ENCODE assay signal across 17 cellular contexts in genomic region chr11:58770627-58771457, GRCh38. TPM values are rescaled to one million over a fixed set of nuclear protein-coding genes. Genes with fewer than 3 reads are reported as not detected.
A peak's percentile ranks its signal among the peaks of the same experiment; 100 is the strongest.
DNase-seq lines count a peak whose midpoint lies in the region; ATAC-seq and TF ChIP-seq lines count a peak whose summit lies in the region.
"Had no signal": no experiment of that assay in that cellular context is flagged by ENCODE, and none has a peak within 500 bp of the region (broad histone marks: within the 10 kb centered on the region; RNA-seq: fewer than 3 reads in every experiment).

No MANE protein-coding gene starts in this region.

- no peaks in the 10 kb centered on the region for H3K27me3 Mint-ChIP-seq in MCF 10A (ENCODE audit: insufficient read depth, unreplicated experiment)

- TF ChIP-seq POLR2A in breast epithelium (IDR thresholded peaks at IDR 0.05) (no peak), stomach (IDR thresholded peaks at IDR 0.05) (no peak)

- H3K4me1 Mint-ChIP-seq in MCF 10A (ENCODE audit: insufficient read depth, unreplicated experiment): peaks cover 23% of the 10 kb centered on the region
- peaks cover 5% of the 10 kb centered on the region for H3K4me1 Mint-ChIP-seq in stimulated activated effector memory CD8-positive, alpha-beta T cell treated with anti-CD3 and anti-CD28 coated beads, Interleukin-12 subunit alpha, Interleukin-12 subunit beta, amount 100 ng/mL, for 72 hours

- no peak overlapping the region for H3K27ac ChIP-seq in breast epithelium
- H3K27ac ChIP-seq in mammary epithelial cell (ENCODE audit: insufficient read depth, low read depth, low read length): peak overlapping the region; percentile 48
- no peak overlapping the region for H3K27ac ChIP-seq in stomach

- CTCF ChIA-PET in MCF 10A (lab: Yijun Ruan, JAX): interaction anchor here (0.6 to 3.2 kb wide), 2 partner anchors 18 to 1015 kb away, joined by 3 to 20 read pairs; no protein-coding TSS in a partner anchor
- CTCF ChIA-PET in mammary epithelial cell (lab: Charles Lee; ENCODE audit: low non-redundant PET): no interaction called here

- H3K36me3 Mint-ChIP-seq in MCF 10A (ENCODE audit: insufficient read depth, unreplicated experiment): no peaks in the 10 kb centered on the region
- no peaks in the 10 kb centered on the region for H3K36me3 Mint-ChIP-seq in stimulated activated effector memory CD8-positive, alpha-beta T cell treated with anti-CD3 and anti-CD28 coated beads, Interleukin-12 subunit alpha, Interleukin-12 subunit beta, amount 100 ng/mL, for 72 hours
- H3K36me3 Mint-ChIP-seq: memory B cell, T-cell had no signal

- in situ Hi-C loops in mammary epithelial cell (cut with MboI; ENCODE audit: low sequenced_read_pairs in 2 of 2): no loop called here

- H3K9me3 Mint-ChIP-seq in MCF 10A (ENCODE audit: unreplicated experiment): no peaks in the 10 kb centered on the region
- no peaks in the 10 kb centered on the region for H3K9me3 Mint-ChIP-seq in stimulated activated effector memory CD8-positive, alpha-beta T cell treated with anti-CD3 and anti-CD28 coated beads, Interleukin-12 subunit alpha, Interleukin-12 subunit beta, amount 100 ng/mL, for 72 hours
- H3K9me3 Mint-ChIP-seq: activated CD4-positive, alpha-beta T cell treated with anti-CD3 and anti-CD28 coated beads, Interleukin-2, amount 10 ng/mL, durations not matched to agents 7 days and 5 days; memory B cell; T-cell had no signal

- peak overlapping the region; percentile 31 for H3K4me2 ChIP-seq in mammary epithelial cell (ENCODE audit: insufficient read depth, low read depth, low read length)

- intact Hi-C loops in MCF 10A (cut with micrococcal nuclease): loop anchor here (5.0 kb wide), 2 partner anchors 119 to 194 kb away; partner anchors contain the start of genes LPXN and ZFP91
- intact Hi-C loops in breast epithelium (cut with DNase I; ENCODE audit: low total_unique reads): no loop called here
- intact Hi-C loops in mammary epithelial cell (cut with micrococcal nuclease): loop anchor here (5.0 kb wide), 1 partner anchor 194 kb away; the partner anchor contains the start of genes LPXN and ZFP91
- intact Hi-C loops in stomach (cut with DNase I; ENCODE audit: low total_unique reads): no loop called here

- POLR2A ChIA-PET in MCF 10A (lab: Yijun Ruan, JAX): interaction anchor here (0.7 to 1.3 kb wide), 2 partner anchors 15 to 374 kb away, joined by 3 to 4 read pairs; no protein-coding TSS in a partner anchor

- no peak overlapping the region for H3K4me3 ChIP-seq in breast epithelium
- no peak overlapping the region for H3K4me3 ChIP-seq in MG63
- H3K4me3 ChIP-seq in mammary epithelial cell (replicated peaks in 1 of 3; ENCODE audit: insufficient read depth in 1 of 3, low read depth in 2 of 3, low read length in 3 of 3): no peak overlapping the region
- H3K4me3 ChIP-seq in stomach: no peak overlapping the region

- H3K9me3 ChIP-seq in breast epithelium: no peaks in the 10 kb centered on the region
- H3K9me3 ChIP-seq in MG63: no peaks in the 10 kb centered on the region
- H3K9me3 ChIP-seq in mammary epithelial cell (replicated peaks; ENCODE audit: insufficient read depth, low read length): no peaks in the 10 kb centered on the region
- H3K9me3 ChIP-seq in stomach: no peaks in the 10 kb centered on the region

- 55% methylated on average over 8 of the region's 11 CpGs for WGBS in mammary epithelial cell (ENCODE audit: low coverage, missing lambda C conversion rate)
- 74 to 86% (median 77%) methylated on average over 11 of the region's 11 CpGs for whole genome bisulfite sequencing in stomach, 5 donors

- peak overlapping the region; percentile 53 for H3K27ac Mint-ChIP-seq in MCF 10A (ENCODE audit: low read depth, unreplicated experiment)
- H3K27ac Mint-ChIP-seq in stimulated activated effector memory CD8-positive, alpha-beta T cell treated with anti-CD3 and anti-CD28 coated beads, Interleukin-12 subunit alpha, Interleukin-12 subunit beta, amount 100 ng/mL, for 72 hours: no peak overlapping the region
- H3K27ac Mint-ChIP-seq: activated CD4-positive, alpha-beta T cell treated with anti-CD3 and anti-CD28 coated beads, Interleukin-2, amount 10 ng/mL, durations not matched to agents 7 days and 5 days; memory B cell; T-cell had no signal

- H4K20me1 ChIP-seq in mammary epithelial cell (ENCODE audit: insufficient read depth, low read length): no peaks in the 10 kb centered on the region

- no peaks in the 10 kb centered on the region for H3K4me1 ChIP-seq in breast epithelium
- H3K4me1 ChIP-seq in mammary epithelial cell (ENCODE audit: insufficient read depth, low read length): peaks cover 20% of the 10 kb centered on the region
- no peaks in the 10 kb centered on the region for H3K4me1 ChIP-seq in stomach

- H2AFZ ChIP-seq in mammary epithelial cell (ENCODE audit: low read depth, low read length): peak overlapping the region; percentile 7

- DNase-seq in MCF 10A (ENCODE audit: unreplicated experiment): peak; percentile 95
- no peak for DNase-seq in breast epithelium (ENCODE audit: low spot score in 2 of 2)
- peak; percentile 63 for DNase-seq in MG63
- DNase-seq in mammary epithelial cell: peak; percentile 98
- DNase-seq in stimulated activated effector memory CD8-positive, alpha-beta T cell treated with anti-CD3 and anti-CD28 coated beads, Interleukin-12 subunit alpha, Interleukin-12 subunit beta, amount 100 ng/mL, for 72 hours (ENCODE audit: low spot score in 2 of 2): no peak
- no peak for DNase-seq in stomach
- DNase-seq in ureter (ENCODE audit: low spot score): no peak
- DNase-seq: activated CD4-positive, alpha-beta T cell treated with anti-CD3 and anti-CD28 coated beads, Interleukin-2, amount 10 ng/mL, durations not matched to agents 7 days and 5 days; DMS79; KBM-7; NCI-H2107; occipital lobe; T-cell had no signal

- TF ChIP-seq EP300 in stomach (IDR thresholded peaks at IDR 0.05): no peak

- no TSS peak for BruUV-seq in MCF 10A (replicated peaks; lab: Mats Ljungman, UMichigan)
- BruUV-seq in mammary epithelial cell (replicated peaks; lab: Mats Ljungman, UMichigan): no TSS peak

- dilution Hi-C loops in mammary epithelial cell (cut with HindIII; ENCODE audit: low sequenced_read_pairs): no loop called here

- no peaks in the 10 kb centered on the region for H3K36me3 ChIP-seq in breast epithelium
- H3K36me3 ChIP-seq in MG63: no peaks in the 10 kb centered on the region
- no peaks in the 10 kb centered on the region for H3K36me3 ChIP-seq in mammary epithelial cell (ENCODE audit: insufficient read depth, low read length)
- H3K36me3 ChIP-seq in stomach: no peaks in the 10 kb centered on the region

- peak; percentile 20 for ATAC-seq in stimulated activated effector memory CD8-positive, alpha-beta T cell treated with anti-CD3 and anti-CD28 coated beads, Interleukin-12 subunit alpha, Interleukin-12 subunit beta, amount 100 ng/mL, for 72 hours
- no peak for ATAC-seq in HG03565 (IDR thresholded peaks at IDR 0.05; ENCODE audit: unreplicated experiment)
- ATAC-seq: T-cell had no signal

- peak overlapping the region; percentile 6 for H3K9ac ChIP-seq in mammary epithelial cell (ENCODE audit: insufficient read depth, low read length)

- peak overlapping the region; percentile 46 for H3K4me3 Mint-ChIP-seq in MCF 10A (ENCODE audit: unreplicated experiment)
- H3K4me3 Mint-ChIP-seq in stimulated activated effector memory CD8-positive, alpha-beta T cell treated with anti-CD3 and anti-CD28 coated beads, Interleukin-12 subunit alpha, Interleukin-12 subunit beta, amount 100 ng/mL, for 72 hours: no peak overlapping the region
- H3K4me3 Mint-ChIP-seq: activated CD4-positive, alpha-beta T cell treated with anti-CD3 and anti-CD28 coated beads, Interleukin-2, amount 10 ng/mL, durations not matched to agents 7 days and 5 days; memory B cell; T-cell had no signal

- TF ChIP-seq CTCF in MCF 10A (IDR thresholded peaks at IDR 0.05; ENCODE audit: unreplicated experiment): no peak
- no peak for TF ChIP-seq CTCF in breast epithelium (IDR thresholded peaks at IDR 0.05)
- no peak for TF ChIP-seq CTCF in mammary epithelial cell (conservative IDR thresholded peaks at IDR 0.05 in 1 of 2, IDR thresholded peaks at IDR 0.05 in 1 of 2; ENCODE audit: extremely low read depth in 1 of 2, insufficient read depth in 1 of 2, low read depth in 1 of 2, low read length in 2 of 2)
- no peak for TF ChIP-seq CTCF in stomach (IDR thresholded peaks at IDR 0.05)

- no peaks in the 10 kb centered on the region for H3K27me3 ChIP-seq in breast epithelium
- H3K27me3 ChIP-seq in MG63: no peaks in the 10 kb centered on the region
- H3K27me3 ChIP-seq in mammary epithelial cell (ENCODE audit: insufficient read depth, low read length): no peaks in the 10 kb centered on the region
- no peaks in the 10 kb centered on the region for H3K27me3 ChIP-seq in stomach

- no peaks in the 10 kb centered on the region for H3K79me2 ChIP-seq in mammary epithelial cell (ENCODE audit: insufficient read depth, low read length)

RNA-seq across cellular contexts. Expression of gene GLYAT, which starts 39.1 kb away (rescaled TPM):
- total RNA-seq in MCF 10A (2022) (not detected in 2 replicates), breast epithelium (10 to 100 TPM in 1 of 3 donors, not detected in 2; 15.8 TPM), mammary epithelial cell (not detected), stomach (not detected), ureter (not detected)
- not detected in 2 replicates for total RNA-seq in MG63 (2014; rRNA removed; shearing (Covaris generic); ENCODE audit: low replicate concordance)
- polyA plus RNA-seq in mammary epithelial cell (not detected), stomach (not detected)
- polyA minus RNA-seq in mammary epithelial cell: not detected
- total RNA-seq: activated CD4-positive, alpha-beta T cell treated with anti-CD3 and anti-CD28 coated beads, Interleukin-2, amount 10 ng/mL, durations not matched to agents 7 days and 5 days; T-cell had no signal
- polyA plus RNA-seq: AG04450, esophagus had no signal

Comparison
In these comparisons a context has a peak if more than half of its experiments do, and no peak if none do; other contexts are left out.
1. DNase-seq: peak in MCF 10A (single experiment), MG63 (single experiment) and mammary epithelial cell (single experiment); none in breast epithelium (0 of 2), stimulated activated effector memory CD8-positive, alpha-beta T cell treated with anti-CD3 and anti-CD28 coated beads, Interleukin-12 subunit alpha, Interleukin-12 subunit beta, amount 100 ng/mL, for 72 hours (0 of 2), stomach (single experiment) and ureter (single experiment).
2. intact Hi-C loops: an anchor here in MCF 10A (5.0 kb wide) and mammary epithelial cell (5.0 kb wide); none called in breast epithelium and stomach.